ENCODE assay signal across 32 cellular contexts in genomic region chr12:130809791-130810190, GRCh38.
"Had no signal": no experiment of that assay in that cellular context is flagged by ENCODE, and none has a peak within 500 bp of the region (broad histone marks: within the 10 kb centered on the region; RNA-seq: fewer than 3 reads in every experiment).

No MANE protein-coding gene starts in this region.

- DNase-seq: naive thymus-derived CD8-positive, alpha-beta T cell; nephron progenitor cell; nucleus accumbens; posterior cingulate gyrus; psoas muscle; right cardiac atrium; spleen; stimulated activated CD4-positive, alpha-beta T cell treated with anti-CD3 and anti-CD28 coated beads, Interleukin-12 subunit alpha, Interleukin-12 subunit beta, amount 100 ng/mL, for 4 hours; stimulated activated CD4-positive, alpha-beta T cell treated with anti-CD3 and anti-CD28 coated beads, Interleukin-1b, Interleukin-23, amount 100 ng/mL, for 48 hours; stimulated activated CD4-positive, alpha-beta T cell treated with anti-CD3 and anti-CD28 coated beads, Interleukin-4, amount 100 ng/mL, for 1 hour; stimulated activated CD4-positive, alpha-beta T cell treated with anti-CD3 and anti-CD28 coated beads, Interleukin-4, amount 100 ng/mL, for 4 hours; stimulated activated CD8-positive, alpha-beta memory T cell treated with anti-CD3 and anti-CD28 coated beads, Interleukin-4, amount 100 ng/mL, for 48 hours; stimulated activated naive CD4-positive, alpha-beta T cell; stimulated activated naive CD8-positive, alpha-beta T cell treated with anti-CD3 and anti-CD28 coated beads, Interleukin-15, amount 100 ng/mL, for 72 hours; stimulated activated naive CD8-positive, alpha-beta T cell treated with anti-CD3 and anti-CD28 coated beads, Interleukin-15, Interleukin-2, amounts not matched to agents 100 U/mL and 50 U/mL, for 24 hours; substantia nigra; testis; tibial artery; transverse colon; upper lobe of right lung; uterus had no signal

- H3K9me3 Mint-ChIP-seq: natural killer cell treated with Interleukin-12 subunit alpha and Interleukin-12 subunit beta and Interleukin-15 and Interleukin-18, amount 100 ng/mL, for 72 hours; neural crest cell; stimulated activated memory B cell treated with anti-CD40 and anti-IgM and Interleukin-4, amounts not matched to agents 10 μg/mL and 1 μg/mL and 100 μg/mL, for 72 hours; stimulated activated naive CD8-positive, alpha-beta T cell treated with anti-CD3 and anti-CD28 coated beads, Interleukin-15, amount 100 ng/mL, for 72 hours; type B pancreatic cell had no signal

- H3K27me3 ChIP-seq: neutrophil, spleen, suprapubic skin, testis, tibial artery, transverse colon, upper lobe of right lung, uterus had no signal

- H3K27ac ChIP-seq: neutrophil, parathyroid adenoma, psoas muscle, skin epidermis, spleen, suprapubic skin, testis, tibial artery, transverse colon, upper lobe of right lung, uterus had no signal

- H3K4me3 Mint-ChIP-seq: naive thymus-derived CD8-positive, alpha-beta T cell; natural killer cell treated with Interleukin-12 subunit alpha and Interleukin-12 subunit beta and Interleukin-15 and Interleukin-18, amount 100 ng/mL, for 72 hours; nephron progenitor cell; neural crest cell; stimulated activated memory B cell treated with anti-CD40 and anti-IgM and Interleukin-4, amounts not matched to agents 10 μg/mL and 1 μg/mL and 100 μg/mL, for 72 hours; stimulated activated naive CD8-positive, alpha-beta T cell treated with anti-CD3 and anti-CD28 coated beads, Interleukin-15, amount 100 ng/mL, for 72 hours; type B pancreatic cell had no signal

- H3K4me1 ChIP-seq: parathyroid adenoma, psoas muscle, spleen, suprapubic skin, testis, tibial artery, transverse colon, upper lobe of right lung, uterus had no signal

- H3K4me3 ChIP-seq: psoas muscle, skin epidermis, smooth muscle cell, spleen, suprapubic skin, testis, tibial artery, transverse colon, upper lobe of right lung, uterus had no signal

- H3K9ac ChIP-seq: parathyroid adenoma had no signal

- H3K27ac Mint-ChIP-seq: natural killer cell treated with Interleukin-12 subunit alpha and Interleukin-12 subunit beta and Interleukin-15 and Interleukin-18, amount 100 ng/mL, for 72 hours; nephron progenitor cell; progenitor cell of endocrine pancreas; stimulated activated memory B cell treated with anti-CD40 and anti-IgM and Interleukin-4, amounts not matched to agents 10 μg/mL and 1 μg/mL and 100 μg/mL, for 72 hours; stimulated activated naive CD8-positive, alpha-beta T cell treated with anti-CD3 and anti-CD28 coated beads, Interleukin-15, amount 100 ng/mL, for 72 hours; type B pancreatic cell had no signal

- H3K4me1 Mint-ChIP-seq: stimulated activated naive CD8-positive, alpha-beta T cell treated with anti-CD3 and anti-CD28 coated beads, Interleukin-15, amount 100 ng/mL, for 72 hours had no signal

- H3K27me3 Mint-ChIP-seq: naive thymus-derived CD8-positive, alpha-beta T cell; natural killer cell treated with Interleukin-12 subunit alpha and Interleukin-12 subunit beta and Interleukin-15 and Interleukin-18, amount 100 ng/mL, for 72 hours; progenitor cell of endocrine pancreas; stimulated activated memory B cell treated with anti-CD40 and anti-IgM and Interleukin-4, amounts not matched to agents 10 μg/mL and 1 μg/mL and 100 μg/mL, for 72 hours; stimulated activated naive CD8-positive, alpha-beta T cell treated with anti-CD3 and anti-CD28 coated beads, Interleukin-15, amount 100 ng/mL, for 72 hours; type B pancreatic cell had no signal

- H3K9me3 ChIP-seq: neutrophil, psoas muscle, spleen, suprapubic skin, testis, tibial artery, transverse colon, upper lobe of right lung, uterus had no signal

- H3K4me2 ChIP-seq: smooth muscle cell had no signal

- H2AFZ ChIP-seq: parathyroid adenoma had no signal

- H3K36me3 ChIP-seq: neutrophil, uterus had no signal

- ATAC-seq: naive thymus-derived CD8-positive, alpha-beta T cell; natural killer cell treated with Interleukin-12 subunit alpha and Interleukin-12 subunit beta and Interleukin-15 and Interleukin-18, amount 100 ng/mL, for 72 hours; psoas muscle; right cardiac atrium; sciatic nerve; stimulated activated memory B cell treated with anti-CD40 and anti-IgM and Interleukin-4, amounts not matched to agents 10 μg/mL and 1 μg/mL and 100 μg/mL, for 72 hours; stimulated activated naive CD8-positive, alpha-beta T cell treated with anti-CD3 and anti-CD28 coated beads, Interleukin-15, amount 100 ng/mL, for 72 hours; stimulated activated naive CD8-positive, alpha-beta T cell treated with anti-CD3 and anti-CD28 coated beads, Interleukin-15, Interleukin-2, amounts not matched to agents 100 U/mL and 50 U/mL, for 24 hours; upper lobe of right lung had no signal
